Comparison of ENCODE assay signal across 14 cellular contexts in the genomic region with DNA sequence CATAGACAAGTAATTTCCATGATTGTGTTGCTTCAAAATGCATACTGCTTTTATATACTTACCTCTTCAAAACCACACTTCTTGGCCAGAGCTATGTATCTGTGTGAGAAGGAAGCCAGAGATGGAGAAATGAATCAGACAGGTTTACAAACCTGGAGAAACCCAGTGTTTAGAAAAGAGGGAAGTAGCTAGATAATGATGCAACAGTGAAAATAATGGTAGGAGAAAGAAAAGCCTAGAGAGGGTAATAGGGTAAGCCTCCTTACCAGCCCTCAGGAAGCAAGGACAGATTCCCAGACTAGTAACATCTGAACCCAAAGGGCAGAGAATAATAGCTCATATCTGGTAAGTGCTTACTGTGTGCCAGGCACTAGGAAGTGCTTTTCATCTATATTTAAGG.
"Had no signal": no experiment of that assay in that cellular context is flagged by ENCODE, and none has a peak within 500 bp of the region (broad histone marks: within the 10 kb centered on the region; RNA-seq: fewer than 3 reads in every experiment).

No MANE protein-coding gene starts in this region.

- H3K27me3 ChIP-seq: breast epithelium, dorsolateral prefrontal cortex, esophagus muscularis mucosa, hepatocyte, left lung had no signal

- H3K27ac ChIP-seq: breast epithelium, dorsolateral prefrontal cortex, esophagus muscularis mucosa, hepatocyte had no signal

- DNase-seq: activated CD4-positive, CD25-positive, alpha-beta regulatory T cell; activated naive CD4-positive, alpha-beta T cell treated with anti-CD3 and anti-CD28 coated beads for 36 hours; activated naive CD8-positive, alpha-beta T cell treated with anti-CD3 and anti-CD28 coated beads, Interleukin-2, amount 50 U/mL, for 24 hours; aorta; dorsolateral prefrontal cortex; endodermal cell; islet precursor cell; left lung; naive B cell; retina had no signal

- H3K4me1 ChIP-seq: breast epithelium, esophagus muscularis mucosa had no signal

- H3K9me3 ChIP-seq: breast epithelium, esophagus muscularis mucosa, left lung had no signal

- ATAC-seq: activated naive CD8-positive, alpha-beta T cell treated with anti-CD3 and anti-CD28 coated beads, Interleukin-2, amount 50 U/mL, for 24 hours; left lung; stimulated activated memory B cell treated with anti-CD40 and anti-IgM and Interleukin-4, amounts not matched to agents 10 μg/mL and 1 μg/mL and 100 μg/mL, for 72 hours had no signal

- H3K4me3 ChIP-seq: breast epithelium, dorsolateral prefrontal cortex, esophagus muscularis mucosa, hepatocyte, left lung had no signal

- H3K36me3 ChIP-seq: breast epithelium, esophagus muscularis mucosa, left lung had no signal
